1 cellular context compared by ENCODE assay signal in the genomic region with DNA sequence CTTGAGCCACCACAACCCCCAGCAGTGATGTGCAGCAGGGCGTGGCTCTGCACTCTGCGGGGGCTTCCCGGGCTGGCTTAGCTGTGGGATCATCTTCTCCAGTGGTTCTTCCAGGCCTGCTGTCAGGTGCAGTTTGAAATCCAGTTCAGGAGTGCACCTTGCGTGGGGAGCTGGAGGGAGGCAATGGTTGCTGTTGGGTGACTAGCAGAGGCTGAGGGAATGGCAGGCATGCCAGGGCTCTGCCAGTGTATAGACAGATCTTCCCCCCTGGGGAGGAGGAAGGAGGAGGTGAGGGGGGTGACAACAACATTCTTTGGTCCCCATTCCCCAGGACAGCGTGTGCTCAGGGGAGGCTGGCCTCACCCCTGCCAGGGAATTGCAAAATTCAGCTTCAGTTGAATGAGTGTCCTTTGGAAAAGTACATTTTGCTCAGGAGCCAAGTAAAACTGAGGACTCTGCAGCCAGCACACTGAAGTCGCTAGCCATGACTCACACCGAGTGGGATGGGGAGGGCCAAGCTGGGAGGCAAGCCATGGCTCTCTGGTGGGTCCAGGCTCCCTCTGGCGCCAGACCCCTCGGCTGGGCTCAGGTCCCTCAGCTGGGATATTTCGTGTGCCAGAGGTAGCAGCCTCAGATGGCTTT.
TF ChIP-seq lines count a peak whose summit lies in the region.

No MANE protein-coding gene starts in this region.

TF ChIP-seq in A549, 52 proteins besides CTCF, POLR2A, EP300 and RAD21 (continued from another document):
- TF ChIP-seq FOSL2 (IDR thresholded peaks at IDR 0.05) (peak; percentile 84), FOSL2 (CRISPR knock-in tag; IDR thresholded peaks at IDR 0.05) (peak; percentile 93), RNF2 (IDR thresholded peaks at IDR 0.05; ENCODE audit: borderline replicate concordance, low read depth) (no peak), GATA3 (IDR thresholded peaks at IDR 0.05; ENCODE audit: borderline replicate concordance) (peak; percentile 93), FOXS1 (CRISPR knock-in tag; IDR thresholded peaks at IDR 0.05) (0 out of 2 replicates have a peak, but pooled peaks have one; percentile 17), EHF (CRISPR knock-in tag; IDR thresholded peaks at IDR 0.05) (no peak), PHF8 (IDR thresholded peaks at IDR 0.05; ENCODE audit: borderline replicate concordance, low read depth) (no peak), RCOR1 (IDR thresholded peaks at IDR 0.05; ENCODE audit: low read depth, low read length) (no peak), EHMT2 (IDR thresholded peaks at IDR 0.05; ENCODE audit: low read depth) (no peak), KDM5A (IDR thresholded peaks at IDR 0.05) (no peak), MAFK (IDR thresholded peaks at IDR 0.05; ENCODE audit: partially characterized antibody) (no peak), CBX2 (IDR thresholded peaks at IDR 0.05; ENCODE audit: borderline replicate concordance, low read depth) (no peak), HOXA7 (CRISPR knock-in tag; IDR thresholded peaks at IDR 0.05) (no peak; the same call in none of the 2 replicates), POLR2AphosphoS2 (conservative IDR thresholded peaks at IDR 0.05; ENCODE audit: low read length) (no peak), RFX5 (IDR thresholded peaks at IDR 0.05) (no peak), HOXB13 (CRISPR knock-in tag; IDR thresholded peaks at IDR 0.05; ENCODE audit: low read depth) (no peak; the same call in none of the 2 replicates), TP53 (CRISPR knock-in tag; IDR thresholded peaks at IDR 0.05) (no peak), CBX8 (IDR thresholded peaks at IDR 0.05) (no peak), CHD4 (IDR thresholded peaks at IDR 0.05; ENCODE audit: borderline replicate concordance) (no peak), ESRRA (IDR thresholded peaks at IDR 0.05; ENCODE audit: borderline replicate concordance, low read length) (no peak), BHLHE40 (IDR thresholded peaks at IDR 0.05; ENCODE audit: low read depth, low read length) (no peak), ZFP36 (IDR thresholded peaks at IDR 0.05; ENCODE audit: borderline replicate concordance, partially characterized antibody) (no peak), FOSB (CRISPR knock-in tag; IDR thresholded peaks at IDR 0.05) (no peak), SMC3 (IDR thresholded peaks at IDR 0.05) (peak; percentile 73), JUNB (IDR thresholded peaks at IDR 0.05) (peak; percentile 79), RARB (CRISPR knock-in tag; IDR thresholded peaks at IDR 0.05) (no peak), HEYL (CRISPR knock-in tag; IDR thresholded peaks at IDR 0.05) (no peak), NR3C1 (IDR thresholded peaks at IDR 0.05) (peak; percentile 96; the same call in 1 of the 3 replicates), NPAS2 (CRISPR knock-in tag; IDR thresholded peaks at IDR 0.05; ENCODE audit: borderline replicate concordance) (no peak), HDAC2 (IDR thresholded peaks at IDR 0.05) (no peak), HOXB5 (CRISPR knock-in tag; IDR thresholded peaks at IDR 0.05) (peak; percentile 86; the same call in 1 of the 2 replicates)
- TF ChIP-seq, protein P1, sequence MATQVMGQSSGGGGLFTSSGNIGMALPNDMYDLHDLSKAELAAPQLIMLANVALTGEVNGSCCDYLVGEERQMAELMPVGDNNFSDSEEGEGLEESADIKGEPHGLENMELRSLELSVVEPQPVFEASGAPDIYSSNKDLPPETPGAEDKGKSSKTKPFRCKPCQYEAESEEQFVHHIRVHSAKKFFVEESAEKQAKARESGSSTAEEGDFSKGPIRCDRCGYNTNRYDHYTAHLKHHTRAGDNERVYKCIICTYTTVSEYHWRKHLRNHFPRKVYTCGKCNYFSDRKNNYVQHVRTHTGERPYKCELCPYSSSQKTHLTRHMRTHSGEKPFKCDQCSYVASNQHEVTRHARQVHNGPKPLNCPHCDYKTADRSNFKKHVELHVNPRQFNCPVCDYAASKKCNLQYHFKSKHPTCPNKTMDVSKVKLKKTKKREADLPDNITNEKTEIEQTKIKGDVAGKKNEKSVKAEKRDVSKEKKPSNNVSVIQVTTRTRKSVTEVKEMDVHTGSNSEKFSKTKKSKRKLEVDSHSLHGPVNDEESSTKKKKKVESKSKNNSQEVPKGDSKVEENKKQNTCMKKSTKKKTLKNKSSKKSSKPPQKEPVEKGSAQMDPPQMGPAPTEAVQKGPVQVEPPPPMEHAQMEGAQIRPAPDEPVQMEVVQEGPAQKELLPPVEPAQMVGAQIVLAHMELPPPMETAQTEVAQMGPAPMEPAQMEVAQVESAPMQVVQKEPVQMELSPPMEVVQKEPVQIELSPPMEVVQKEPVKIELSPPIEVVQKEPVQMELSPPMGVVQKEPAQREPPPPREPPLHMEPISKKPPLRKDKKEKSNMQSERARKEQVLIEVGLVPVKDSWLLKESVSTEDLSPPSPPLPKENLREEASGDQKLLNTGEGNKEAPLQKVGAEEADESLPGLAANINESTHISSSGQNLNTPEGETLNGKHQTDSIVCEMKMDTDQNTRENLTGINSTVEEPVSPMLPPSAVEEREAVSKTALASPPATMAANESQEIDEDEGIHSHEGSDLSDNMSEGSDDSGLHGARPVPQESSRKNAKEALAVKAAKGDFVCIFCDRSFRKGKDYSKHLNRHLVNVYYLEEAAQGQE (IDR thresholded peaks at IDR 0.05), result no peak
- TF ChIP-seq, protein P2, sequence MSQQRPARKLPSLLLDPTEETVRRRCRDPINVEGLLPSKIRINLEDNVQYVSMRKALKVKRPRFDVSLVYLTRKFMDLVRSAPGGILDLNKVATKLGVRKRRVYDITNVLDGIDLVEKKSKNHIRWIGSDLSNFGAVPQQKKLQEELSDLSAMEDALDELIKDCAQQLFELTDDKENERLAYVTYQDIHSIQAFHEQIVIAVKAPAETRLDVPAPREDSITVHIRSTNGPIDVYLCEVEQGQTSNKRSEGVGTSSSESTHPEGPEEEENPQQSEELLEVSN (IDR thresholded peaks at IDR 0.05; ENCODE audit: borderline replicate concordance, low read depth), result no peak
- TF ChIP-seq, protein P3, sequence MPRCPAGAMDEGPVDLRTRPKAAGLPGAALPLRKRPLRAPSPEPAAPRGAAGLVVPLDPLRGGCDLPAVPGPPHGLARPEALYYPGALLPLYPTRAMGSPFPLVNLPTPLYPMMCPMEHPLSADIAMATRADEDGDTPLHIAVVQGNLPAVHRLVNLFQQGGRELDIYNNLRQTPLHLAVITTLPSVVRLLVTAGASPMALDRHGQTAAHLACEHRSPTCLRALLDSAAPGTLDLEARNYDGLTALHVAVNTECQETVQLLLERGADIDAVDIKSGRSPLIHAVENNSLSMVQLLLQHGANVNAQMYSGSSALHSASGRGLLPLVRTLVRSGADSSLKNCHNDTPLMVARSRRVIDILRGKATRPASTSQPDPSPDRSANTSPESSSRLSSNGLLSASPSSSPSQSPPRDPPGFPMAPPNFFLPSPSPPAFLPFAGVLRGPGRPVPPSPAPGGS (IDR thresholded peaks at IDR 0.05), result no peak; the same call in 1 of the 3 replicates
- TF ChIP-seq, protein P4, sequence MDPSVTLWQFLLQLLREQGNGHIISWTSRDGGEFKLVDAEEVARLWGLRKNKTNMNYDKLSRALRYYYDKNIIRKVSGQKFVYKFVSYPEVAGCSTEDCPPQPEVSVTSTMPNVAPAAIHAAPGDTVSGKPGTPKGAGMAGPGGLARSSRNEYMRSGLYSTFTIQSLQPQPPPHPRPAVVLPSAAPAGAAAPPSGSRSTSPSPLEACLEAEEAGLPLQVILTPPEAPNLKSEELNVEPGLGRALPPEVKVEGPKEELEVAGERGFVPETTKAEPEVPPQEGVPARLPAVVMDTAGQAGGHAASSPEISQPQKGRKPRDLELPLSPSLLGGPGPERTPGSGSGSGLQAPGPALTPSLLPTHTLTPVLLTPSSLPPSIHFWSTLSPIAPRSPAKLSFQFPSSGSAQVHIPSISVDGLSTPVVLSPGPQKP (IDR thresholded peaks at IDR 0.05; ENCODE audit: low read depth, low read length), result no peak
- TF ChIP-seq, protein P5, sequence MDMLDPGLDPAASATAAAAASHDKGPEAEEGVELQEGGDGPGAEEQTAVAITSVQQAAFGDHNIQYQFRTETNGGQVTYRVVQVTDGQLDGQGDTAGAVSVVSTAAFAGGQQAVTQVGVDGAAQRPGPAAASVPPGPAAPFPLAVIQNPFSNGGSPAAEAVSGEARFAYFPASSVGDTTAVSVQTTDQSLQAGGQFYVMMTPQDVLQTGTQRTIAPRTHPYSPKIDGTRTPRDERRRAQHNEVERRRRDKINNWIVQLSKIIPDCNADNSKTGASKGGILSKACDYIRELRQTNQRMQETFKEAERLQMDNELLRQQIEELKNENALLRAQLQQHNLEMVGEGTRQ (IDR thresholded peaks at IDR 0.05), result no peak
